Comparison of ENCODE assay signal across 14 cellular contexts in the genomic region with DNA sequence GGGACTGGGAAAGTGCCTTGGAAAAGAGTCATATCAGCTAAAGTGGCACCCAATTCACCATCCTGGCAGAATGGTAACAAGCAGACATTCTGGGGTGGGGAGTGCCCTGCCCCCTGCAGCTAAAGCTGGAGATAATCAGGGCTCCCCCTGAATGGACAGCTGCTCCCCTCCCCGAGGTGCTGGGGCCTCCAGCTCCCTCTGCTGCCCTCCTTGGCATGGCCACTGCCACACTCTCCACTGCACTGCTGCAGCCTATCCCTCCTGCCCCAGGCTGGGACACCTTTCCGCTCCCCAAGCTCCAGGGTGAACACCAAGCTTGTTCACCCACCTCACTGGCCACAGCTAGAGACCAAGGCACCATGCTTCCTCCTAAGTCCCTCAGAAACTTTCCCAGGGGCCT. TPM values are rescaled to one million over a fixed set of nuclear protein-coding genes. Genes with fewer than 3 reads are reported as not detected.
DNase-seq lines count a peak whose midpoint lies in the region; FAIRE-seq and TF ChIP-seq lines count a peak whose summit lies in the region.
"Had no signal": no experiment of that assay in that cellular context is flagged by ENCODE, and none has a peak within 500 bp of the region (broad histone marks: within the 10 kb centered on the region; RNA-seq: fewer than 3 reads in every experiment).

No MANE protein-coding gene starts in this region.

- TF ChIP-seq RAD21 in liver (IDR thresholded peaks at IDR 0.05): peak; percentile 49 to 65

- peaks cover 6% of the 10 kb centered on the region for H3K4me1 Mint-ChIP-seq in chondrocyte (ENCODE audit: low read depth)
- H3K4me1 Mint-ChIP-seq in activated T-helper 2 cell treated with anti-CD3 and anti-CD28 coated beads, Interferon-gamma antibody, Interleukin-2, Interleukin-4, amounts not matched to agents 10 μg/mL and 5 μg/mL and 100 μg/mL, durations not matched to agents 14 hours and 24 hours and 36 hours (ENCODE audit: low read depth): no peaks in the 10 kb centered on the region

- no peak overlapping the region for H3K27ac ChIP-seq in liver (ENCODE audit: low read depth in 1 of 2, low read length in 2 of 2)
- H3K27ac ChIP-seq: coronary artery had no signal

- no peak overlapping the region for H3K27ac Mint-ChIP-seq in chondrocyte (ENCODE audit: unreplicated experiment)
- no peak overlapping the region for H3K27ac Mint-ChIP-seq in activated T-helper 2 cell treated with anti-CD3 and anti-CD28 coated beads, Interferon-gamma antibody, Interleukin-2, Interleukin-4, amounts not matched to agents 10 μg/mL and 5 μg/mL and 100 μg/mL, durations not matched to agents 14 hours and 24 hours and 36 hours
- H3K27ac Mint-ChIP-seq: CD4-positive, CD25-positive, alpha-beta regulatory T cell had no signal

- no peaks in the 10 kb centered on the region for H3K4me1 ChIP-seq in liver (ENCODE audit: control insufficient read depth in 4 of 4, insufficient read depth in 4 of 4, low read length in 3 of 4)

- H3K4me3 ChIP-seq in liver (ENCODE audit: low read depth in 1 of 3, low read length in 3 of 3): no peak overlapping the region
- H3K4me3 ChIP-seq: coronary artery had no signal

- H3K4me3 Mint-ChIP-seq in chondrocyte (ENCODE audit: unreplicated experiment): no peak overlapping the region
- H3K4me3 Mint-ChIP-seq in activated T-helper 2 cell treated with anti-CD3 and anti-CD28 coated beads, Interferon-gamma antibody, Interleukin-2, Interleukin-4, amounts not matched to agents 10 μg/mL and 5 μg/mL and 100 μg/mL, durations not matched to agents 14 hours and 24 hours and 36 hours (ENCODE audit: low read depth): no peak overlapping the region
- H3K4me3 Mint-ChIP-seq: CD4-positive, CD25-positive, alpha-beta regulatory T cell had no signal

- no peaks in the 10 kb centered on the region for H3K27me3 ChIP-seq in liver (ENCODE audit: control insufficient read depth in 4 of 4, insufficient read depth in 4 of 4, low read length in 3 of 4)

- H3K36me3 ChIP-seq in liver (ENCODE audit: control insufficient read depth in 4 of 4, insufficient read depth in 3 of 4, low read depth in 1 of 4, low read length in 3 of 4): no peaks in the 10 kb centered on the region

- no peak for DNase-seq in AG09319 (ENCODE audit: extremely low read depth, low read depth)
- DNase-seq in HTR-8/SVneo (ENCODE audit: insufficient read length, low spot score): peak; percentile 74
- no peak for DNase-seq in chondrocyte (ENCODE audit: low spot score)
- no peak for DNase-seq in activated CD8-positive, alpha-beta memory T cell treated with anti-CD3 and anti-CD28 coated beads, Interleukin-2, amount 50 U/mL, for 48 hours
- DNase-seq in mucosa of gallbladder (ENCODE audit: low spot score): no peak
- DNase-seq in activated T-helper 2 cell treated with anti-CD3 and anti-CD28 coated beads, Interferon-gamma antibody, Interleukin-2, Interleukin-4, amounts not matched to agents 10 μg/mL and 5 μg/mL and 100 μg/mL, durations not matched to agents 14 hours and 24 hours and 36 hours (ENCODE audit: low spot score): no peak
- no peak for DNase-seq in NK-92 (lab: John Stamatoyannopoulos, UW; ENCODE audit: unreplicated experiment)
- DNase-seq: activated CD4-positive, CD25-positive, alpha-beta regulatory T cell; activated effector memory CD4-positive, alpha-beta T cell treated with anti-CD3 and anti-CD28 coated beads, Interleukin-2, amount 50 U/mL, for 16 hours; CD4-positive, CD25-positive, alpha-beta regulatory T cell; stimulated activated naive CD8-positive, alpha-beta T cell treated with anti-CD3 and anti-CD28 coated beads, Interleukin-15, Interleukin-2, amounts not matched to agents 100 U/mL and 50 U/mL, for 24 hours had no signal

- H3K9me3 Mint-ChIP-seq in chondrocyte (ENCODE audit: low read depth): no peaks in the 10 kb centered on the region
- no peaks in the 10 kb centered on the region for H3K9me3 Mint-ChIP-seq in activated T-helper 2 cell treated with anti-CD3 and anti-CD28 coated beads, Interferon-gamma antibody, Interleukin-2, Interleukin-4, amounts not matched to agents 10 μg/mL and 5 μg/mL and 100 μg/mL, durations not matched to agents 14 hours and 24 hours and 36 hours
- H3K9me3 Mint-ChIP-seq: CD4-positive, CD25-positive, alpha-beta regulatory T cell had no signal

- H3K9me3 ChIP-seq in liver (ENCODE audit: control insufficient read depth in 4 of 4, low read length in 3 of 4): no peaks in the 10 kb centered on the region

- TF ChIP-seq CTCF in AG09319 (IDR thresholded peaks at IDR 0.05; ENCODE audit: low read depth, low read length): peak; percentile 12
- peak; percentile 30 for TF ChIP-seq CTCF in chondrocyte (IDR thresholded peaks at IDR 0.05)
- TF ChIP-seq CTCF in liver (IDR thresholded peaks at IDR 0.05; ENCODE audit: low read depth, low read length, missing input control): peak; percentile 9

- WGBS in liver: 53% methylated on average over 2 of the region's 2 CpGs

- H3K36me3 Mint-ChIP-seq in chondrocyte (ENCODE audit: low read depth): no peaks in the 10 kb centered on the region
- no peaks in the 10 kb centered on the region for H3K36me3 Mint-ChIP-seq in activated T-helper 2 cell treated with anti-CD3 and anti-CD28 coated beads, Interferon-gamma antibody, Interleukin-2, Interleukin-4, amounts not matched to agents 10 μg/mL and 5 μg/mL and 100 μg/mL, durations not matched to agents 14 hours and 24 hours and 36 hours (ENCODE audit: low read depth)
- H3K36me3 Mint-ChIP-seq: CD4-positive, CD25-positive, alpha-beta regulatory T cell had no signal

- H3K9ac ChIP-seq in liver (ENCODE audit: low read depth in 1 of 2, low read length in 2 of 2): no peak overlapping the region

- peak; percentile 90 for FAIRE-seq in HTR-8/SVneo (lab: Jason Lieb, UNC)
- FAIRE-seq: RCC 7860 had no signal

- intact Hi-C loops in activated T-helper 2 cell treated with anti-CD3 and anti-CD28 coated beads, Interferon-gamma antibody, Interleukin-2, Interleukin-4, amounts not matched to agents 10 μg/mL and 5 μg/mL and 100 μg/mL, durations not matched to agents 14 hours and 24 hours and 36 hours (cut with micrococcal nuclease): no loop called here

- no peaks in the 10 kb centered on the region for H3K27me3 Mint-ChIP-seq in chondrocyte (ENCODE audit: low read depth)
- H3K27me3 Mint-ChIP-seq in activated T-helper 2 cell treated with anti-CD3 and anti-CD28 coated beads, Interferon-gamma antibody, Interleukin-2, Interleukin-4, amounts not matched to agents 10 μg/mL and 5 μg/mL and 100 μg/mL, durations not matched to agents 14 hours and 24 hours and 36 hours (ENCODE audit: low read depth): peaks cover 4% of the 10 kb centered on the region
- H3K27me3 Mint-ChIP-seq: CD4-positive, CD25-positive, alpha-beta regulatory T cell had no signal

TF ChIP-seq in liver, 16 proteins besides CTCF, POLR2A, EP300 and RAD21 (continues in another document):
- TF ChIP-seq YY1 (IDR thresholded peaks at IDR 0.05) (no peak), FOXA2 (IDR thresholded peaks at IDR 0.05) (no peak), EGR1 (IDR thresholded peaks at IDR 0.05; ENCODE audit: low read depth in 2 of 2) (no peak), FOXA1 (IDR thresholded peaks at IDR 0.05) (no peak), GABPA (IDR thresholded peaks at IDR 0.05 in 1 of 2, conservative IDR thresholded peaks at IDR 0.05 in 1 of 2) (no peak), RXRA (IDR thresholded peaks at IDR 0.05) (no peak), JUND (IDR thresholded peaks at IDR 0.05) (no peak), HNF4A (conservative IDR thresholded peaks at IDR 0.05) (no peak), HNF4G (IDR thresholded peaks at IDR 0.05) (no peak), SP1 (IDR thresholded peaks at IDR 0.05) (no peak), NR2F2 (IDR thresholded peaks at IDR 0.05) (no peak), TAF1 (conservative IDR thresholded peaks at IDR 0.05) (no peak)
- TF ChIP-seq, protein P1, sequence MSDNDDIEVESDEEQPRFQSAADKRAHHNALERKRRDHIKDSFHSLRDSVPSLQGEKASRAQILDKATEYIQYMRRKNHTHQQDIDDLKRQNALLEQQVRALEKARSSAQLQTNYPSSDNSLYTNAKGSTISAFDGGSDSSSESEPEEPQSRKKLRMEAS (IDR thresholded peaks at IDR 0.05): no peak
- TF ChIP-seq, protein P2, sequence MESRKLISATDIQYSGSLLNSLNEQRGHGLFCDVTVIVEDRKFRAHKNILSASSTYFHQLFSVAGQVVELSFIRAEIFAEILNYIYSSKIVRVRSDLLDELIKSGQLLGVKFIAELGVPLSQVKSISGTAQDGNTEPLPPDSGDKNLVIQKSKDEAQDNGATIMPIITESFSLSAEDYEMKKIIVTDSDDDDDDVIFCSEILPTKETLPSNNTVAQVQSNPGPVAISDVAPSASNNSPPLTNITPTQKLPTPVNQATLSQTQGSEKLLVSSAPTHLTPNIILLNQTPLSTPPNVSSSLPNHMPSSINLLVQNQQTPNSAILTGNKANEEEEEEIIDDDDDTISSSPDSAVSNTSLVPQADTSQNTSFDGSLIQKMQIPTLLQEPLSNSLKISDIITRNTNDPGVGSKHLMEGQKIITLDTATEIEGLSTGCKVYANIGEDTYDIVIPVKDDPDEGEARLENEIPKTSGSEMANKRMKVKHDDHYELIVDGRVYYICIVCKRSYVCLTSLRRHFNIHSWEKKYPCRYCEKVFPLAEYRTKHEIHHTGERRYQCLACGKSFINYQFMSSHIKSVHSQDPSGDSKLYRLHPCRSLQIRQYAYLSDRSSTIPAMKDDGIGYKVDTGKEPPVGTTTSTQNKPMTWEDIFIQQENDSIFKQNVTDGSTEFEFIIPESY (IDR thresholded peaks at IDR 0.05): no peak

RNA-seq across cellular contexts. Expression of a gene that starts 9.8 kb away (rescaled TPM):
- total RNA-seq in chondrocyte (25.2 to 26.5 TPM (median 26.0 TPM) in 3 replicates), liver (10 to 100 TPM; 13.3 to 43.8 TPM), mucosa of gallbladder (39.6 TPM)
- 10 to 100 TPM; 12.3 to 13.7 TPM for polyA plus RNA-seq in liver
- total RNA-seq in activated T-helper 2 cell treated with anti-CD3 and anti-CD28 coated beads, Interferon-gamma antibody, Interleukin-2, Interleukin-4, amounts not matched to agents 10 μg/mL and 5 μg/mL and 100 μg/mL, durations not matched to agents 14 hours and 24 hours and 36 hours: 1.4 and 2.0 TPM in 2 replicates
